ENCODE assay signal across 8 cellular contexts in the genomic region with DNA sequence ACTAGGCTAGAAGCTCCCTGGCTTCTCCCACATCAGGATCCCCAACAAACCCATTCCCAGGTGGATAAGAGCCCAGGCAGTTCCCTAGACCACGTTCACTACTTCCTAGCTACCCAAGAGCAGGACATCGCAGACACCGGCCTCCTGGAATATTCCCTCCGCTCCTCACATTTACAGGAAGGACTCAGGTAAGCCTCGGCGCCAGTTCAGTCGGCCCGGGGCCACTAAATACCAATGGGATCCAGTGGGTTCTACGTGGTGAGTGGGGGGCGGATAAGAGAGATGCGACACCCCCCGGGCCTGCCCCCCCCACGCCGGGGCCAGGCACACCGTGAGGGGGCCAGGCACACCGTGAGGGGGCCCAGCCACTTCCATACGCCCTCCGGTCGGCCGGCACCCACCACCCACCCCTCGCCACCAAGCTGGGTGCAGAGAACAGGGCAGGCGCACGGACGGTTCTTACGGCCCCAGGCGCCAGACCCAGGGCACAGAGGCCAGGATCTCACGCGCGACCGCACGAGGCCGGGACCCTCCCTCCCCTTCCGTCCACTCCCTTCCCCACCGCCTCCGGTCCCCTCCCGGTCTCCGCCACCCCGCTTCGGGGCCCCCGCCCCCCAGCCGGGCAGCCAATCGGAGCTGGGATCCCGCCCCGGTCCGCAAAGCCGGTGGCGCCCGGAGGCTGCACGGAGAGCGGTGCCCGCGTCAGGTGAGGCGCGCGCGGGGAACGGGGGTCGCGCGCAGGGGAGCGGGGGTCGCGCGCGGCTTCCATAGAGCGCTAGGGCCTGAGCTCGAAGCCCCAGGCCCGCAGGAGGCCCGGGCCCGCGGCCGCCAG.
A peak's percentile ranks its signal among the peaks of the same experiment; 100 is the strongest.
DNase-seq lines count a peak whose midpoint lies in the region; ATAC-seq and TF ChIP-seq lines count a peak whose summit lies in the region.

BLVRA (plus strand) TSS at position 652 of the 832 bp plus-strand sequence. CDS start 12,479 bp downstream, outside the sequence.

- H3K9ac ChIP-seq in muscle layer of colon (ENCODE audit: low read length) = peak within 1 kb of the TSS; percentile 64

- DNase-seq in NCI-H2227 (lab: John Stamatoyannopoulos, UW; ENCODE audit: unreplicated experiment) = peak; percentile 79
- no peak for DNase-seq in NCI-H2227 treated with DMSO at 0.1 percent for 48 hours (lab: John Stamatoyannopoulos, UW)
- peak; percentile 78 for DNase-seq in NCI-H82 (lab: John Stamatoyannopoulos, UW)
- DNase-seq in activated T-cell treated with anti-CD3 and anti-CD28 coated beads for 4 hours = peak; percentile 40
- peak; percentile 78 to 84 for DNase-seq in erythroblast (lab: John Stamatoyannopoulos, UW)
- peak; percentile 27 for DNase-seq in stimulated activated CD8-positive, alpha-beta memory T cell treated with anti-CD3 and anti-CD28 coated beads, Interleukin-7, amount 100 ng/mL, for 24 hours (ENCODE audit: low read depth)

- H3K27ac ChIP-seq in muscle layer of colon (ENCODE audit: low read depth, low read length) = peak within 1 kb of the TSS; percentile 85

- H3K27me3 ChIP-seq in muscle layer of colon (ENCODE audit: control insufficient read depth in 1 of 2, insufficient read depth in 2 of 2, low read length in 2 of 2) = no peaks in the 10 kb centered on the region

- H3K4me1 ChIP-seq in muscle layer of colon (ENCODE audit: insufficient read depth, low read length) = peaks cover 11% of the 10 kb centered on the region

- peak; percentile 42 for TF ChIP-seq POLR2A in erythroblast (IDR thresholded peaks at IDR 0.05; ENCODE audit: low read length)

- peak; percentile 80 for ATAC-seq in HG02798 (IDR thresholded peaks at IDR 0.05; ENCODE audit: poor library complexity, unreplicated experiment)

- no peaks in the 10 kb centered on the region for H3K36me3 ChIP-seq in muscle layer of colon (ENCODE audit: insufficient read depth, low read length)

- H3K4me3 ChIP-seq in muscle layer of colon (ENCODE audit: low read depth in 1 of 2, low read length in 2 of 2) = peak within 1 kb of the TSS; percentile 74 to 89

- no peaks in the 10 kb centered on the region for H3K9me3 ChIP-seq in muscle layer of colon (ENCODE audit: low read length)
